ENCODE assay signal across 20 cellular contexts in the genomic region with DNA sequence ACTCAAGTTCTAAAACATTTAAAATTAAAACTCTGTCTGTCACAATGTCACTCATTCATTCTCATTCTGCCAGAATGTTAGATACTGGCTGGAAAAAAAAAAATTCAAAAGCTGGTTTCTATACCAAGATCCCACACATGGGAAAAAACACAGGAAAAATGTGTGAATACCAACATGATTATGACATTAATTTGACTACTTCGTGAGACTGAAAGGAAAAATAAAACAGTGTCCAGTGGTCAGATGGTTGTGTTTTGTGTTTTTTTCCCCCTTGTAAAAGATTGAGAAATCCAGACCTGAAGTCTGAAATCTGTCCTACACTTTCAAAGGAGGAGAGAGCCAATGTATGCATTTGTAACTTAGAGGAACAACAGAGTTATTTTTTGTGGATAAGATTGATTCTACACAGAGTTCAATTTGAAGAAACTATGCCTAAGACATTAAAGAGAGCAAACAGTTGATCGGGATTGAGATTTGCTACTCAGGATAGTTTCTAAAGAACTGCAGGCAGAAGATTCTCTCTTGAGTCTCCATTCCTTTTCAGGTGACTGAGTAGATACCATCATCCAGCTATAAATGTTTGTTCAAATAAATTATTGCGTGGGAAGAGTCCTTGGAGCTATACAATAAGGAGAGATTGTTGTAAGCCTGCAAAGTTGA. TPM values are rescaled to one million over a fixed set of nuclear protein-coding genes. Genes with fewer than 3 reads are reported as not detected.
A peak's percentile ranks its signal among the peaks of the same experiment; 100 is the strongest.
DNase-seq lines count a peak whose midpoint lies in the region; ATAC-seq and TF ChIP-seq lines count a peak whose summit lies in the region.
"Had no signal": no experiment of that assay in that cellular context is flagged by ENCODE, and none has a peak within 500 bp of the region (broad histone marks: within the 10 kb centered on the region; RNA-seq: fewer than 3 reads in every experiment).

No MANE protein-coding gene starts in this region.

- H3K79me1 ChIP-seq in neuronal stem cell (ENCODE audit: low read depth, low read length) (no peaks in the 10 kb centered on the region), H9 (ENCODE audit: insufficient read depth, low read depth, low read length, poor library complexity, severe bottlenecking) (no peaks in the 10 kb centered on the region)

- ATAC-seq in activated CD4-positive, alpha-beta T cell treated with anti-CD3 and anti-CD28 coated beads for 36 hours, result no peak
- ATAC-seq: A549, HepG2, Panc1 had no signal

- H3K4me1 ChIP-seq in neuronal stem cell (ENCODE audit: control insufficient read depth in 2 of 2, insufficient read depth in 1 of 2, low read depth in 1 of 2, low read length in 2 of 2) (no peaks in the 10 kb centered on the region), ascending aorta (peaks cover 4 to 9% of the 10 kb centered on the region in 2 donors), H9 (ENCODE audit: insufficient read depth, low read length) (no peaks in the 10 kb centered on the region)
- H3K4me1 ChIP-seq: A549 had no signal

- H4K91ac ChIP-seq in neuronal stem cell (ENCODE audit: low read depth, low read length, poor library complexity) (no peak overlapping the region), H9 (ENCODE audit: insufficient read length, low read depth, low read length) (no peak overlapping the region)

- H2AFZ ChIP-seq in SU-DHL-6 (ENCODE audit: low read depth, low read length, severe bottlenecking), result no peak overlapping the region
- peak overlapping the region; percentile 4 for H2AFZ ChIP-seq in neuronal stem cell (ENCODE audit: low read length)
- no peak overlapping the region for H2AFZ ChIP-seq in H9 (ENCODE audit: low read length)

- no peaks in the 10 kb centered on the region for H4K20me1 ChIP-seq in SU-DHL-6 (ENCODE audit: low read depth, low read length)
- H4K20me1 ChIP-seq in H9 (ENCODE audit: control insufficient read depth, insufficient read depth, insufficient read length), result no peaks in the 10 kb centered on the region

- peaks cover 48% of the 10 kb centered on the region for H3F3A ChIP-seq in SU-DHL-6 (ENCODE audit: insufficient read depth)

- H3K56ac ChIP-seq in H9 (ENCODE audit: insufficient read length, low read depth, low read length), result no peak overlapping the region

- POLR2A ChIA-PET in activated CD4-positive, alpha-beta T cell treated with anti-CD3 and anti-CD28 coated beads for 36 hours (lab: Charles Lee), result no interaction called here

- H3K9me3 ChIP-seq in SU-DHL-6 (ENCODE audit: insufficient read depth, low read length) (no peaks in the 10 kb centered on the region), neuronal stem cell (replicated peaks in 1 of 2; ENCODE audit: control insufficient read depth in 2 of 2, insufficient read depth in 1 of 2, low read depth in 1 of 2, low read length in 2 of 2) (no peaks in the 10 kb centered on the region), ascending aorta (no peaks in the 10 kb centered on the region), H9 (ENCODE audit: control insufficient read depth, low read depth, low read length) (no peaks in the 10 kb centered on the region)

- H3K23me2 ChIP-seq in H9 (ENCODE audit: insufficient read length, low read depth, low read length, poor library complexity, severe bottlenecking), result no peaks in the 10 kb centered on the region

- DNase-seq in EH (ENCODE audit: low read depth), result peak; percentile 57
- DNase-seq in fibroblast of mammary gland (ENCODE audit: low read depth), result peak; percentile 35
- DNase-seq in neuronal stem cell (ENCODE audit: low spot score), result no peak
- DNase-seq in ascending aorta (ENCODE audit: low spot score in 2 of 2), result no peak
- DNase-seq in H9, result no peak
- DNase-seq in HPDE6-E6E7 (ENCODE audit: extremely low spot score), result no peak
- DNase-seq in activated CD4-positive, alpha-beta T cell treated with anti-CD3 and anti-CD28 coated beads for 36 hours, result no peak
- DNase-seq: CD4-positive, alpha-beta memory T cell; DND-41; MM.1S; NCI-H1105 treated with DMSO at 0.1 percent for 48 hours; NCI-H187 treated with DMSO at 0.1 percent for 48 hours; NCI-H2171; NCI-H446 treated with DMSO at 0.1 percent for 48 hours; NCI-H748 treated with DMSO at 0.1 percent for 48 hours; Right ventricle myocardium superior had no signal

- H3K27ac Mint-ChIP-seq in H9, result no peak overlapping the region; a peak in 3 of 7 replicates
- H3K27ac Mint-ChIP-seq in activated CD4-positive, alpha-beta T cell treated with anti-CD3 and anti-CD28 coated beads for 36 hours, result no peak overlapping the region

- no peaks in the 10 kb centered on the region for H3K9me2 ChIP-seq in SU-DHL-6 (replicated peaks; ENCODE audit: insufficient read depth, low read length)

- H3K18ac ChIP-seq in neuronal stem cell (ENCODE audit: low read length) (no peak overlapping the region), H9 (ENCODE audit: insufficient read length, low read depth, low read length) (no peak overlapping the region)

- H3K4me1 Mint-ChIP-seq in H9, result peaks cover 0 to 5% of the 10 kb centered on the region in 2 experiments; a peak in 1 of 4 replicates
- peaks cover 8% of the 10 kb centered on the region for H3K4me1 Mint-ChIP-seq in activated CD4-positive, alpha-beta T cell treated with anti-CD3 and anti-CD28 coated beads for 36 hours

- H3K27me3 ChIP-seq in SU-DHL-6 (ENCODE audit: low read length) (no peaks in the 10 kb centered on the region), neuronal stem cell (ENCODE audit: control insufficient read depth in 3 of 3, insufficient read depth in 3 of 3, low read depth in 1 of 3, low read length in 3 of 3) (no peaks in the 10 kb centered on the region), ascending aorta (no peaks in the 10 kb centered on the region), H9 (ENCODE audit: insufficient read depth, low read length) (no peaks in the 10 kb centered on the region)

- no peak overlapping the region for H4K8ac ChIP-seq in neuronal stem cell (ENCODE audit: low read depth, low read length)
- no peak overlapping the region for H4K8ac ChIP-seq in H9 (replicated peaks; ENCODE audit: insufficient read length, low read depth, low read length)

- peaks cover 6% of the 10 kb centered on the region; the same call in 1 of the 2 replicates for H3K79me2 ChIP-seq in SU-DHL-6 (ENCODE audit: insufficient read depth, low read length)
- H3K79me2 ChIP-seq in H9 (ENCODE audit: insufficient read depth, low read length), result no peaks in the 10 kb centered on the region

- no peak overlapping the region for H3K4ac ChIP-seq in neuronal stem cell (ENCODE audit: low read length)
- H3K4ac ChIP-seq in H9 (ENCODE audit: low read depth, low read length), result no peak overlapping the region

- H4K5ac ChIP-seq in H9 (ENCODE audit: insufficient read length, low read depth, low read length), result no peak overlapping the region

- H2BK15ac ChIP-seq in neuronal stem cell (ENCODE audit: low read length) (no peak overlapping the region), H9 (ENCODE audit: low read depth, low read length) (no peak overlapping the region)

- CTCF ChIA-PET in activated CD4-positive, alpha-beta T cell treated with anti-CD3 and anti-CD28 coated beads for 36 hours (lab: Charles Lee), result interaction anchor here (0.9 to 1.2 kb wide), 2 partner anchors 11 to 76 kb away, joined by 3 to 4 read pairs; no protein-coding TSS in a partner anchor

- no peaks in the 10 kb centered on the region for H3K27me3 Mint-ChIP-seq in H9 (ENCODE audit: low read depth)
- no peaks in the 10 kb centered on the region for H3K27me3 Mint-ChIP-seq in activated CD4-positive, alpha-beta T cell treated with anti-CD3 and anti-CD28 coated beads for 36 hours
- H3K27me3 Mint-ChIP-seq: CD4-positive, alpha-beta memory T cell had no signal

- TF ChIP-seq CTCF in SU-DHL-6 (IDR thresholded peaks at IDR 0.05; ENCODE audit: insufficient read depth, low read length, poor library complexity, severe bottlenecking) (no peak), fibroblast of mammary gland (conservative IDR thresholded peaks at IDR 0.05; ENCODE audit: control insufficient read depth, insufficient read depth, low read depth, low read length) (no peak), ascending aorta (IDR thresholded peaks at IDR 0.05) (no peak), H9 (conservative IDR thresholded peaks at IDR 0.05) (no peak)

- no peak overlapping the region for H3T11ph ChIP-seq in H9 (ENCODE audit: low read length)

- H2BK20ac ChIP-seq in H9 (ENCODE audit: low read depth, low read length, poor library complexity, severe bottlenecking), result no peak overlapping the region

- intact Hi-C loops in ascending aorta (cut with DNase I), result loop anchor here (5.0 to 10.0 kb wide), 2 partner anchors 39 to 196 kb away; partner anchors contain the start of genes HECA and TXLNB
- intact Hi-C loops in activated CD4-positive, alpha-beta T cell treated with anti-CD3 and anti-CD28 coated beads for 36 hours (cut with DNase I, micrococcal nuclease), result no loop called here

- H2BK5ac ChIP-seq in neuronal stem cell (ENCODE audit: low read length) (no peak overlapping the region), H9 (ENCODE audit: insufficient read length, low read length) (no peak overlapping the region)

- H3K4me3 Mint-ChIP-seq in H9, result no peak overlapping the region
- H3K4me3 Mint-ChIP-seq in activated CD4-positive, alpha-beta T cell treated with anti-CD3 and anti-CD28 coated beads for 36 hours, result no peak overlapping the region
- H3K4me3 Mint-ChIP-seq: CD4-positive, alpha-beta memory T cell had no signal

- H3K4me3 ChIP-seq in SU-DHL-6 (ENCODE audit: insufficient read depth, low read length, poor library complexity, severe bottlenecking), result no peak overlapping the region
- no peak overlapping the region for H3K4me3 ChIP-seq in fibroblast of mammary gland (ENCODE audit: control insufficient read depth, low read depth, low read length)
- H3K4me3 ChIP-seq in neuronal stem cell (ENCODE audit: low read length in 2 of 2), result no peak overlapping the region
- H3K4me3 ChIP-seq in ascending aorta, result no peak overlapping the region
- H3K4me3 ChIP-seq: A549 had no signal

- H3K27ac ChIP-seq in SU-DHL-6 (ENCODE audit: low read depth, low read length) (peak overlapping the region; percentile 72), neuronal stem cell (replicated peaks; ENCODE audit: low read length) (no peak overlapping the region), ascending aorta (no peak overlapping the region), H9 (ENCODE audit: insufficient read length, low read depth, low read length) (no peak overlapping the region)
- H3K27ac ChIP-seq: A549 had no signal

- H2BK12ac ChIP-seq in neuronal stem cell (ENCODE audit: low read length) (no peak overlapping the region), H9 (ENCODE audit: insufficient read length, low read depth, low read length) (no peak overlapping the region)

- WGBS in neuronal stem cell (ENCODE audit: extremely low coverage in 2 of 2, insufficient read length in 2 of 2, insufficient replicate concordance in 1 of 2), 2 donors, result no CpG with 5 or more reads among the region's 3 CpGs
- WGBS in H9 (ENCODE audit: extremely low coverage, insufficient read length, low lambda C conversion rate), result no CpG with 5 or more reads among the region's 3 CpGs

- peaks cover 0 to 3% of the 10 kb centered on the region in 2 experiments; a peak in 1 of 5 replicates for H3K9me3 Mint-ChIP-seq in H9
- peaks cover 2% of the 10 kb centered on the region for H3K9me3 Mint-ChIP-seq in activated CD4-positive, alpha-beta T cell treated with anti-CD3 and anti-CD28 coated beads for 36 hours (ENCODE audit: low read depth)
- H3K9me3 Mint-ChIP-seq: CD4-positive, alpha-beta memory T cell had no signal

- peak overlapping the region; percentile 9 for H3K4me2 ChIP-seq in SU-DHL-6 (ENCODE audit: low read depth, low read length, poor library complexity, severe bottlenecking)
- H3K4me2 ChIP-seq in neuronal stem cell (ENCODE audit: insufficient read depth, low read length, poor library complexity, severe bottlenecking), result no peak overlapping the region
- no peak overlapping the region for H3K4me2 ChIP-seq in H9 (ENCODE audit: insufficient read depth, insufficient read length, low read length)
- H3K4me2 ChIP-seq: A549 had no signal

- peaks cover 9% of the 10 kb centered on the region for H3K36me3 ChIP-seq in SU-DHL-6 (ENCODE audit: low read length)
- no peaks in the 10 kb centered on the region for H3K36me3 ChIP-seq in neuronal stem cell (replicated peaks in 1 of 2; ENCODE audit: control insufficient read depth in 2 of 2, insufficient read depth in 2 of 2, low read length in 2 of 2)
- no peaks in the 10 kb centered on the region for H3K36me3 ChIP-seq in ascending aorta

- H3K23ac ChIP-seq in neuronal stem cell (ENCODE audit: low read depth, low read length, poor library complexity) (no peak overlapping the region), H9 (ENCODE audit: insufficient read length, low read depth, low read length) (no peak overlapping the region)

- H2BK120ac ChIP-seq in neuronal stem cell (ENCODE audit: low read depth, low read length) (no peak overlapping the region), H9 (ENCODE audit: low read depth, low read length, poor library complexity, severe bottlenecking) (no peak overlapping the region)

- H3K14ac ChIP-seq in neuronal stem cell (ENCODE audit: low read length) (no peak overlapping the region), H9 (ENCODE audit: insufficient read depth, low read length) (no peak overlapping the region)

- no peak overlapping the region for H3K9ac ChIP-seq in SU-DHL-6 (ENCODE audit: low read length)
- no peak overlapping the region for H3K9ac ChIP-seq in neuronal stem cell (ENCODE audit: low read depth, low read length, poor library complexity)
- no peak overlapping the region for H3K9ac ChIP-seq in H9 (ENCODE audit: extremely low read depth, insufficient read length, low read length)

- peaks cover 0 to 4% (median 2%) of the 10 kb centered on the region in 3 experiments; a peak in 5 of 7 replicates for H3K36me3 Mint-ChIP-seq in H9 (ENCODE audit: insufficient read depth in 1 of 3, low read depth in 3 of 3)
- no peaks in the 10 kb centered on the region for H3K36me3 Mint-ChIP-seq in activated CD4-positive, alpha-beta T cell treated with anti-CD3 and anti-CD28 coated beads for 36 hours (ENCODE audit: low read depth)
- H3K36me3 Mint-ChIP-seq: CD4-positive, alpha-beta memory T cell had no signal

- no peak overlapping the region for H2AK5ac ChIP-seq in neuronal stem cell (ENCODE audit: low read depth, low read length)
- H2AK5ac ChIP-seq in H9 (ENCODE audit: insufficient read length, low read length), result no peak overlapping the region

RNA-seq across cellular contexts. Expression of gene TXLNB, which starts 39.2 kb away (rescaled TPM):
- polyA plus RNA-seq in neuronal stem cell (2013, experiment 1 of 2), result 0.26 TPM
- polyA plus RNA-seq in neuronal stem cell (2013, experiment 2 of 2), result 0.30 TPM
- not detected for total RNA-seq in ascending aorta
- total RNA-seq in H9 (2021), result 0.04 TPM in 1 of 2 replicates, not detected in the other
- under 1 TPM; 0.26 to 0.27 TPM for total RNA-seq in activated CD4-positive, alpha-beta T cell treated with anti-CD3 and anti-CD28 coated beads for 36 hours
- total RNA-seq: HepG2 had no signal
- polyA plus RNA-seq: A549, HepG2 had no signal

RNA-seq across cellular contexts. Expression of gene CITED2, which starts 43.5 kb away (rescaled TPM):
- 86.8 TPM for polyA plus RNA-seq in neuronal stem cell (2013, experiment 1 of 2)
- polyA plus RNA-seq in neuronal stem cell (2013, experiment 2 of 2), result 86.7 TPM
- 147 TPM for total RNA-seq in ascending aorta
- total RNA-seq in H9 (2021), result 107 and 110 TPM in 2 replicates
- 10 to 100 TPM; 45.1 to 58.1 TPM for total RNA-seq in activated CD4-positive, alpha-beta T cell treated with anti-CD3 and anti-CD28 coated beads for 36 hours

Comparison
In these comparisons a context has a peak if more than half of its experiments do, and no peak if none do; other contexts are left out.
1. DNase-seq: peak in EH (single experiment) and fibroblast of mammary gland (single experiment); none in neuronal stem cell (single experiment), ascending aorta (0 of 2), H9 (single experiment), HPDE6-E6E7 (single experiment) and activated CD4-positive, alpha-beta T cell treated with anti-CD3 and anti-CD28 coated beads for 36 hours (single experiment).